11 cellular contexts compared by ENCODE assay signal in the genomic region with DNA sequence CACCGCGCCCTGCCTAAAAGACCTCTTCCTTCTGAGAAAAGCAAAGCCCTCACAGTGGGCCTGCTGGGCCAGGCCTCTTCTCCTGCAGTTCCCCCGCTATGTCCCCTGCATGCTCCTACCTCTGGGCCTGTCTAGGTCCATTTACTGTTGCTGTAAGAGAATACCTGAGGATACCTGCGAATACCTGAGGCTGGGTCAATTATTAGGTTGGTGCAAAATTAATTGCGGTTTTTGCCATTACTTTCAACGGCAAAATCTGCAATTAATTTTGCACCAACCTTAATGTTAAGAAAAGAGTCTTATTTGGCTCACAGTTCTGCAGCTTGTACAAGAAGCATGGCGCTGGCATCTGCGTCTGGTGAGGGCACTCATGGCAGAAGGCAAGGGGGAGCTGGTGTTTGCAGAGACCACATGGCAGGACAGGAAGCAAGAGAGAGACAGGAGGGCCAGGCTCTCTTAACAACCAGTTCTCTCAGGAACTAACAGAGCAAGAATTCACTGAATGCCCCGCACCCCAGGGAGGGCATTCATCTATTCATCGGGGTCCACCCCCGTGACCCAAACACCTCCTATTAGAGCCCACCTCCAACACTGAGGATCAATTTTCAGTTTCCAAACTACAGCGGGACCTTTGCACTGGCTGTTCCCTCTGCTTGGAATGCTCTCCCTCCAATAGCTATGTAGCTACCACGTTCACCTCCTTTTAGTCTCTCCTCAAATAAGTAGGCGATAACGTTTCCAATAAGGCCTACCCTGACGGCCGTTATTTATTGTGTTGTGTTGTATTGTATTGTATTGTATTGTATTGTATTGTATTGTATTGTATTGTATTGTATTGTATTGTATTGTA. TPM values are rescaled to one million over a fixed set of nuclear protein-coding genes. Genes with fewer than 3 reads are reported as not detected.
"Had no signal": no experiment of that assay in that cellular context is flagged by ENCODE, and none has a peak within 500 bp of the region (broad histone marks: within the 10 kb centered on the region; RNA-seq: fewer than 3 reads in every experiment).

No MANE protein-coding gene starts in this region.

- H3K4me1 ChIP-seq: HAP-1 had no signal

- H2AFZ ChIP-seq: GM23248 had no signal

- H3K27ac Mint-ChIP-seq: HFFc6, IgD-negative memory B cell had no signal

- H3K4me3 Mint-ChIP-seq: HFFc6, IgD-negative memory B cell had no signal

- DNase-seq: GM23248, GOT3, H7, HFFc6 had no signal

- H3K27ac ChIP-seq: GM23248, HL-60 had no signal

- H3K36me3 Mint-ChIP-seq: IgD-negative memory B cell had no signal

- H3K4me1 Mint-ChIP-seq: IgD-negative memory B cell had no signal

- H3K4me3 ChIP-seq: GM23248, HAP-1 had no signal

- H3K36me3 ChIP-seq: HAP-1 had no signal

- ATAC-seq: HCT116, HepG2 had no signal

- FAIRE-seq: HepG2 had no signal

- H3K9me3 ChIP-seq: HAP-1 had no signal

- H3K9me3 Mint-ChIP-seq: HFFc6, IgD-negative memory B cell had no signal

RNA-seq across cellular contexts. Expression of a gene that starts 9.6 kb away (rescaled TPM):
- total RNA-seq: GM23248, H4, HepG2, HFFc6, HT1080 had no signal
